In genomic region chr20:23295934-23296333, GRCh38 we compare ENCODE assay signal across 17 cellular contexts. TPM values are rescaled to one million over a fixed set of nuclear protein-coding genes. Genes with fewer than 3 reads are reported as not detected.
A peak's percentile ranks its signal among the peaks of the same experiment; 100 is the strongest.
DNase-seq lines count a peak whose midpoint lies in the region; ATAC-seq, FAIRE-seq and TF ChIP-seq lines count a peak whose summit lies in the region.
"Had no signal": no experiment of that assay in that cellular context is flagged by ENCODE, and none has a peak within 500 bp of the region (broad histone marks: within the 10 kb centered on the region; RNA-seq: fewer than 3 reads in every experiment).

No MANE protein-coding gene starts in this region.

- no peak overlapping the region for H3K14ac ChIP-seq in H1 (ENCODE audit: insufficient read length)

- no peaks in the 10 kb centered on the region for H4K20me1 ChIP-seq in H1 (replicated peaks in 1 of 2; ENCODE audit: control insufficient read depth in 1 of 2, insufficient read depth in 2 of 2, low read length in 2 of 2)

- H3K4me1 ChIP-seq in SJCRH30 (peaks cover 35% of the 10 kb centered on the region), H1 (replicated peaks in 1 of 4; ENCODE audit: control insufficient read depth in 3 of 4, insufficient read depth in 4 of 4, low read length in 3 of 4) (peaks cover 0 to 5% (median 1%) of the 10 kb centered on the region in 4 experiments; a peak in 2 of 7 replicates), sigmoid colon (no peaks in the 10 kb centered on the region), lower lobe of right lung (peaks cover 45% of the 10 kb centered on the region)
- H3K4me1 ChIP-seq: HAP-1 had no signal

- no peak overlapping the region for H2AFZ ChIP-seq in H1 (ENCODE audit: low read length)

- TF ChIP-seq EP300 in H1 (IDR thresholded peaks at IDR 0.05; ENCODE audit: borderline replicate concordance in 1 of 2, low read depth in 2 of 2, low read length in 2 of 2) (no peak), sigmoid colon (IDR thresholded peaks at IDR 0.05) (no peak)

- H3K79me1 ChIP-seq in H1 (ENCODE audit: low read depth, low read length): peaks cover 2% of the 10 kb centered on the region; the same call in 1 of the 2 replicates

- no peaks in the 10 kb centered on the region for H3K79me2 ChIP-seq in H1 (ENCODE audit: control insufficient read depth in 1 of 2, insufficient read depth in 2 of 2, low read length in 2 of 2)

- no peak overlapping the region for H3K4ac ChIP-seq in H1 (replicated peaks; ENCODE audit: insufficient read length, low read depth, low read length)

- H3K27me3 ChIP-seq in SJCRH30 (no peaks in the 10 kb centered on the region), H1 (replicated peaks in 1 of 4; ENCODE audit: control insufficient read depth in 3 of 4, extremely low read depth in 1 of 4, insufficient read depth in 3 of 4, low read length in 3 of 4) (no peaks in the 10 kb centered on the region), sigmoid colon (no peaks in the 10 kb centered on the region), lower lobe of right lung (ENCODE audit: low read depth) (no peaks in the 10 kb centered on the region)

- no peak overlapping the region for H2AK5ac ChIP-seq in H1 (ENCODE audit: low read depth, low read length)

- H2BK12ac ChIP-seq in H1 (ENCODE audit: low read depth, low read length): no peak overlapping the region

- no peak for TF ChIP-seq RAD21 in H1 (IDR thresholded peaks at IDR 0.05 in 1 of 2, conservative IDR thresholded peaks at IDR 0.05 in 1 of 2; ENCODE audit: low read depth in 2 of 2, low read length in 2 of 2)

- H3K9me3 ChIP-seq in SJCRH30 (replicated peaks) (no peaks in the 10 kb centered on the region), H1 (ENCODE audit: insufficient read depth in 2 of 2, low read depth in 1 of 2, low read length in 1 of 2) (no peaks in the 10 kb centered on the region), sigmoid colon (no peaks in the 10 kb centered on the region), lower lobe of right lung (no peaks in the 10 kb centered on the region)
- H3K9me3 ChIP-seq: HAP-1 had no signal

- H3K4me3 ChIP-seq in SJCRH30: no peak overlapping the region
- H3K4me3 ChIP-seq in H1 (ENCODE audit: extremely low read depth in 1 of 4, insufficient read depth in 2 of 4, low read depth in 3 of 4, low read length in 4 of 4): no peak overlapping the region
- H3K4me3 ChIP-seq in sigmoid colon: no peak overlapping the region
- no peak overlapping the region for H3K4me3 ChIP-seq in lower lobe of right lung
- H3K4me3 ChIP-seq: GM12878, HAP-1 had no signal

- TF ChIP-seq POLR2A in H1 (IDR thresholded peaks at IDR 0.05; ENCODE audit: control extremely low read depth in 1 of 2, low read depth in 2 of 2, low read length in 2 of 2): no peak
- no peak for TF ChIP-seq POLR2A in sigmoid colon (IDR thresholded peaks at IDR 0.05)

- intact Hi-C loops in sigmoid colon (cut with DNase I): no loop called here
- intact Hi-C loops in lower lobe of right lung (cut with DNase I): no loop called here

- H3K56ac ChIP-seq in H1 (replicated peaks; ENCODE audit: insufficient read length, low read depth, low read length): no peak overlapping the region

- no peaks in the 10 kb centered on the region; the same call in 1 of the 2 replicates for H3K23me2 ChIP-seq in H1 (ENCODE audit: low read depth, low read length)

- H4K91ac ChIP-seq in H1 (replicated peaks; ENCODE audit: insufficient read length, low read length): no peak overlapping the region

- no peak overlapping the region for H3K23ac ChIP-seq in H1 (ENCODE audit: insufficient read length)

- H2BK5ac ChIP-seq in H1 (ENCODE audit: low read depth, low read length): no peak overlapping the region

- H2BK15ac ChIP-seq in H1 (ENCODE audit: low read length): no peak overlapping the region

- no peak overlapping the region for H3K4me2 ChIP-seq in H1 (ENCODE audit: insufficient read depth in 1 of 2, low read depth in 2 of 2, low read length in 2 of 2)

- no peak overlapping the region for H2BK20ac ChIP-seq in H1 (ENCODE audit: low read length)

- 89% methylated on average over 5 of the region's 5 CpGs; no CpG with 5 or more reads in 1 of the 2 experiments for WGBS in H1 (ENCODE audit: extremely low coverage in 1 of 2, insufficient coverage in 1 of 2, insufficient read length in 1 of 2, insufficient replicate concordance in 2 of 2, low coverage in 1 of 2, low lambda C conversion rate in 2 of 2, missing lambda C conversion rate in 1 of 2), 2 experiments
- 75 to 84% methylated on average over 5 of the region's 5 CpGs for WGBS in sigmoid colon, 2 donors

- no peak overlapping the region for H2BK120ac ChIP-seq in H1 (replicated peaks; ENCODE audit: low read depth, low read length)

- H3K27ac ChIP-seq in SJCRH30 (peak overlapping the region; percentile 26; the same call in 1 of the 2 replicates), H1 (ENCODE audit: low read depth, low read length) (no peak overlapping the region), sigmoid colon (peak overlapping the region in 1 of 4 donors; percentile 69), lower lobe of right lung (no peak overlapping the region)
- H3K27ac ChIP-seq: HL-60 had no signal

- ATAC-seq in GM19035 (IDR thresholded peaks at IDR 0.05; ENCODE audit: unreplicated experiment) (no peak), lower lobe of right lung (no peak)
- ATAC-seq: GM12878 had no signal

- no peak overlapping the region for H3K18ac ChIP-seq in H1 (ENCODE audit: extremely low read depth, low read length)

- POLR2A ChIA-PET in H1 (lab: Charles Lee; ENCODE audit: partially characterized antibody): no interaction called here

- H4K8ac ChIP-seq in H1 (ENCODE audit: extremely low read depth, insufficient read depth, low read length): peak overlapping the region; percentile 60; the same call in 1 of the 2 replicates

- FAIRE-seq in H1 (lab: Jason Lieb, UNC): no peak
- FAIRE-seq: A204.1, GM12878, GM18507 had no signal

- no peaks in the 10 kb centered on the region for H3K36me3 ChIP-seq in SJCRH30
- no peaks in the 10 kb centered on the region for H3K36me3 ChIP-seq in H1 (ENCODE audit: control insufficient read depth in 2 of 4, insufficient read depth in 4 of 4, low read length in 3 of 4)
- no peaks in the 10 kb centered on the region for H3K36me3 ChIP-seq in sigmoid colon
- H3K36me3 ChIP-seq in lower lobe of right lung: no peaks in the 10 kb centered on the region
- H3K36me3 ChIP-seq: HAP-1 had no signal

- H3K9ac ChIP-seq in H1 (replicated peaks in 1 of 4; ENCODE audit: extremely low read depth in 1 of 4, low read depth in 3 of 4, low read length in 3 of 4): no peak overlapping the region

- CTCF ChIA-PET in H1 (lab: Charles Lee; ENCODE audit: partially characterized antibody): interaction anchor here (0.6 to 2.3 kb wide), 4 partner anchors 18 to 1849 kb away, joined by 3 to 8 read pairs (median 4); no protein-coding TSS in a partner anchor

- H4K5ac ChIP-seq in H1 (ENCODE audit: insufficient read length, low read depth, low read length): no peak overlapping the region

- no peak for TF ChIP-seq CTCF in H1 (IDR thresholded peaks at IDR 0.05; ENCODE audit: control extremely low read depth in 1 of 3, insufficient read depth in 1 of 3, low read depth in 1 of 3, low read length in 3 of 3)
- TF ChIP-seq CTCF in sigmoid colon (IDR thresholded peaks at IDR 0.05): no peak
- TF ChIP-seq CTCF in lower lobe of right lung (IDR thresholded peaks at IDR 0.05): no peak

- DNase-seq in SJCRH30 (peak; percentile 60 to 62), H1 (ENCODE audit: low read depth in 1 of 2, low spot score in 2 of 2) (no peak), sigmoid colon (peak; percentile 40), NCI-H1417 treated with DMSO at 0.1 percent for 48 hours (lab: John Stamatoyannopoulos, UW) (no peak), GF-D8 (lab: John Stamatoyannopoulos, UW) (no peak), lower lobe of right lung (no peak)
- DNase-seq: C1 segment of cervical spinal cord, Calu3, DMS 273 treated with DMSO at 0.1 percent for 48 hours, GOT3, HFFc6 had no signal

TF ChIP-seq in H1, 55 proteins besides CTCF, POLR2A, EP300 and RAD21 (continues in another document):
- TF ChIP-seq CBX8 (IDR thresholded peaks at IDR 0.05; ENCODE audit: borderline replicate concordance, low read depth, low read length): no peak
- no peak for TF ChIP-seq SUZ12 (IDR thresholded peaks at IDR 0.05; ENCODE audit: low read length)
- no peak for TF ChIP-seq HDAC6 (IDR thresholded peaks at IDR 0.05; ENCODE audit: low read depth, low read length)
- no peak for TF ChIP-seq RNF2 (IDR thresholded peaks at IDR 0.05; ENCODE audit: borderline replicate concordance, low read depth, low read length, missing control alignments, poor library complexity, severe bottlenecking)
- no peak for TF ChIP-seq TBP (IDR thresholded peaks at IDR 0.05; ENCODE audit: low read depth, low read length)
- TF ChIP-seq TEAD4 (IDR thresholded peaks at IDR 0.05; ENCODE audit: low read depth, low read length): no peak

RNA-seq across cellular contexts. Expression of gene NXT1, which starts 54.7 kb away (rescaled TPM):
- total RNA-seq in SJCRH30 (2014; rRNA removed; shearing (Covaris generic)): 85.9 and 90.7 TPM in 2 replicates
- 20.4 and 23.1 TPM in 2 replicates for total RNA-seq in H1 (2021; fragmentation: NEBNext Ultra II Directional; extraction: Animal tissue kit (Norgen Biotek cat#: 25700))
- polyA plus RNA-seq in H1 (2011; rRNA removed): 24.3 and 26.5 TPM in 2 replicates
- polyA plus RNA-seq in H1 (2011; cell fraction: cytosol; rRNA removed): 24.9 TPM
- 19.2 TPM for polyA plus RNA-seq in H1 (2011; cell fraction: nucleus; rRNA removed)
- 15.1 to 22.8 TPM (median 18.6 TPM) in 4 replicates for polyA plus RNA-seq in H1 (2012, experiment 1 of 2)
- 26.4 TPM for polyA plus RNA-seq in H1 (2012, experiment 2 of 2)
- polyA plus RNA-seq in H1 (2013, experiment 1 of 2): 23.3 TPM
- polyA plus RNA-seq in H1 (2013, experiment 2 of 2): 22.5 TPM
- polyA minus RNA-seq in H1 (2011; rRNA and poly(A)+ RNA removed): 13.0 and 14.3 TPM in 2 replicates
- 9.3 TPM for polyA minus RNA-seq in H1 (2011; cell fraction: cytosol; rRNA and poly(A)+ RNA removed)
- 7.2 TPM for polyA minus RNA-seq in H1 (2011; cell fraction: nucleus; rRNA and poly(A)+ RNA removed)
- total RNA-seq in sigmoid colon: 10 to 100 TPM; 19.9 to 57.6 (median 29.3) TPM
- polyA plus RNA-seq in sigmoid colon: 10 to 100 TPM in 2 of 3 donors, 1 to 10 TPM in 1; 8.1 to 22.3 (median 10.8) TPM
- total RNA-seq in lower lobe of right lung: 14.8 TPM

Comparison
In these comparisons a context has a peak if more than half of its experiments do, and no peak if none do; other contexts are left out.
1. DNase-seq: peak in SJCRH30 (2 of 2) and sigmoid colon (single experiment); none in H1 (0 of 2), NCI-H1417 treated with DMSO at 0.1 percent for 48 hours (single experiment), GF-D8 (single experiment) and lower lobe of right lung (single experiment).